In genomic region chr11:563812-564578, GRCh38 we compare ENCODE assay signal across 18 cellular contexts. TPM values are rescaled to one million over a fixed set of nuclear protein-coding genes. Genes with fewer than 3 reads are reported as not detected.
DNase-seq lines count a peak whose midpoint lies in the region; ATAC-seq and TF ChIP-seq lines count a peak whose summit lies in the region.
"Had no signal": no experiment of that assay in that cellular context is flagged by ENCODE, and none has a peak within 500 bp of the region (broad histone marks: within the 10 kb centered on the region; RNA-seq: fewer than 3 reads in every experiment).

No MANE protein-coding gene starts in this region.

- no peak overlapping the region for H4K5ac ChIP-seq in mesendoderm (ENCODE audit: low read length)

- H3K4me3 ChIP-seq in tibial nerve = no peak overlapping the region
- no peak overlapping the region for H3K4me3 ChIP-seq in mesendoderm (ENCODE audit: low read length)
- H3K4me3 ChIP-seq: MG63, SJCRH30, upper lobe of right lung had no signal

- no peaks in the 10 kb centered on the region for H3K36me3 ChIP-seq in tibial nerve
- H3K36me3 ChIP-seq in mesendoderm (ENCODE audit: control insufficient read depth, insufficient read depth, low read length) = no peaks in the 10 kb centered on the region
- H3K36me3 ChIP-seq: MG63, SJCRH30, upper lobe of right lung had no signal

- H3K36me3 Mint-ChIP-seq in activated naive CD4-positive, alpha-beta T cell treated with anti-CD3 and anti-CD28 coated beads, Interleukin-2, amount 10 ng/mL, durations not matched to agents 7 days and 5 days = peaks cover 16% of the 10 kb centered on the region
- peaks cover 0 to 5% of the 10 kb centered on the region in 2 donors for H3K36me3 Mint-ChIP-seq in activated naive CD4-positive, alpha-beta T cell treated with anti-CD3 and anti-CD28 coated beads, Interleukin-2, amount 50 U/mL, for 72 hours
- H3K36me3 Mint-ChIP-seq in type B pancreatic cell = no peaks in the 10 kb centered on the region

- intact Hi-C loops in left colon (cut with DNase I, micrococcal nuclease) = no loop called here

- no peak overlapping the region for H3K27ac ChIP-seq in tibial nerve
- no peak overlapping the region for H3K27ac ChIP-seq in mesendoderm (ENCODE audit: low read depth, low read length)
- H3K27ac ChIP-seq: SJCRH30, upper lobe of right lung had no signal

- no peak for DNase-seq in activated naive CD4-positive, alpha-beta T cell treated with anti-CD3 and anti-CD28 coated beads, Interleukin-2, amount 10 ng/mL, durations not matched to agents 7 days and 5 days
- DNase-seq in activated naive CD4-positive, alpha-beta T cell treated with anti-CD3 and anti-CD28 coated beads, Interleukin-2, amount 50 U/mL, for 72 hours (ENCODE audit: low spot score in 2 of 2) = no peak
- DNase-seq in islet precursor cell (peak; percentile 79), type B pancreatic cell (ENCODE audit: extremely low spot score, unreplicated experiment) (peak; percentile 72), tibial nerve (ENCODE audit: low spot score in 2 of 2) (no peak), mesendoderm (no peak), left colon (no peak)
- DNase-seq: ACHN; activated CD4-positive, CD25-positive, alpha-beta regulatory T cell treated with anti-CD3 and anti-CD28 coated beads, Interleukin-2, amount 50 U/mL, for 72 hours; EL; MG63; naive thymus-derived CD4-positive, alpha-beta T cell; NCI-H1694 treated with DMSO at 0.1 percent for 48 hours; NCI-H446; SJCRH30 had no signal

- H3K4me1 ChIP-seq in tibial nerve (peaks cover 0 to 36% (median 12%) of the 10 kb centered on the region in 4 donors), mesendoderm (ENCODE audit: control insufficient read depth, low read depth, low read length) (peaks cover 2% of the 10 kb centered on the region)

- peaks cover 37% of the 10 kb centered on the region for H3K4me1 Mint-ChIP-seq in activated naive CD4-positive, alpha-beta T cell treated with anti-CD3 and anti-CD28 coated beads, Interleukin-2, amount 10 ng/mL, durations not matched to agents 7 days and 5 days
- peaks cover 5% of the 10 kb centered on the region for H3K4me1 Mint-ChIP-seq in type B pancreatic cell (ENCODE audit: unreplicated experiment)

- ATAC-seq in activated naive CD4-positive, alpha-beta T cell treated with anti-CD3 and anti-CD28 coated beads, Interleukin-2, amount 50 U/mL, for 72 hours = no peak
- no peak for ATAC-seq in left colon
- ATAC-seq: naive thymus-derived CD4-positive, alpha-beta T cell; upper lobe of right lung had no signal

- no peak overlapping the region for H2BK120ac ChIP-seq in mesendoderm (ENCODE audit: low read depth, low read length)

- CTCF ChIA-PET in activated naive CD4-positive, alpha-beta T cell treated with anti-CD3 and anti-CD28 coated beads, Interleukin-2, amount 10 ng/mL, durations not matched to agents 7 days and 5 days (lab: Charles Lee) = no interaction called here

- TF ChIP-seq CTCF in type B pancreatic cell (conservative IDR thresholded peaks at IDR 0.05) (no peak), tibial nerve (IDR thresholded peaks at IDR 0.05) (no peak)

- no peak overlapping the region for H2BK5ac ChIP-seq in mesendoderm (ENCODE audit: low read length)

- H3K56ac ChIP-seq in mesendoderm (ENCODE audit: low read length) = no peak overlapping the region

- H2AK5ac ChIP-seq in mesendoderm (ENCODE audit: low read length) = no peak overlapping the region

- H3K4ac ChIP-seq in mesendoderm (ENCODE audit: low read depth, low read length) = no peak overlapping the region

- 77 to 80% methylated on average over 8 to 11 of the region's 12 CpGs for WGBS in tibial nerve, 2 donors
- WGBS in mesendoderm (ENCODE audit: extremely low coverage, insufficient coverage, low lambda C conversion rate) = no CpG with 5 or more reads among the region's 12 CpGs

- H3K27me3 Mint-ChIP-seq in activated naive CD4-positive, alpha-beta T cell treated with anti-CD3 and anti-CD28 coated beads, Interleukin-2, amount 10 ng/mL, durations not matched to agents 7 days and 5 days = peaks cover 10% of the 10 kb centered on the region
- peaks cover 4% of the 10 kb centered on the region for H3K27me3 Mint-ChIP-seq in type B pancreatic cell
- H3K27me3 Mint-ChIP-seq: naive thymus-derived CD4-positive, alpha-beta T cell; progenitor cell of endocrine pancreas had no signal

- 0 out of 2 replicates have a peak, but pooled peaks have one; percentile 30 for TF ChIP-seq POLR2A in Raji (IDR thresholded peaks at IDR 0.05; ENCODE audit: insufficient read depth, low read depth, low read length)
- TF ChIP-seq POLR2A in tibial nerve (IDR thresholded peaks at IDR 0.05) = no peak

- no peak overlapping the region for H3K4me2 ChIP-seq in mesendoderm (ENCODE audit: low read length)

- H3K9me3 ChIP-seq in tibial nerve = no peaks in the 10 kb centered on the region
- H3K9me3 ChIP-seq: MG63, SJCRH30, upper lobe of right lung had no signal

- H3K9me3 Mint-ChIP-seq in activated naive CD4-positive, alpha-beta T cell treated with anti-CD3 and anti-CD28 coated beads, Interleukin-2, amount 10 ng/mL, durations not matched to agents 7 days and 5 days = no peaks in the 10 kb centered on the region
- H3K9me3 Mint-ChIP-seq in activated naive CD4-positive, alpha-beta T cell treated with anti-CD3 and anti-CD28 coated beads, Interleukin-2, amount 50 U/mL, for 72 hours = no peaks in the 10 kb centered on the region
- no peaks in the 10 kb centered on the region for H3K9me3 Mint-ChIP-seq in type B pancreatic cell
- H3K9me3 Mint-ChIP-seq: naive thymus-derived CD4-positive, alpha-beta T cell had no signal

- no peak overlapping the region for H3K18ac ChIP-seq in mesendoderm (ENCODE audit: low read length)

- no peak overlapping the region for H3K9ac ChIP-seq in mesendoderm (ENCODE audit: low read length)

- peak overlapping the region; percentile 52 for H3K27ac Mint-ChIP-seq in activated naive CD4-positive, alpha-beta T cell treated with anti-CD3 and anti-CD28 coated beads, Interleukin-2, amount 10 ng/mL, durations not matched to agents 7 days and 5 days
- no peak overlapping the region for H3K27ac Mint-ChIP-seq in activated naive CD4-positive, alpha-beta T cell treated with anti-CD3 and anti-CD28 coated beads, Interleukin-2, amount 50 U/mL, for 72 hours
- H3K27ac Mint-ChIP-seq in type B pancreatic cell = peak overlapping the region; percentile 90
- H3K27ac Mint-ChIP-seq: progenitor cell of endocrine pancreas had no signal

- H3K79me2 ChIP-seq in mesendoderm (ENCODE audit: control insufficient read depth, insufficient read depth, low read length) = no peaks in the 10 kb centered on the region

- H3K79me1 ChIP-seq in mesendoderm (ENCODE audit: low read length) = peaks cover 2% of the 10 kb centered on the region

- H3K27me3 ChIP-seq in tibial nerve = peaks cover 0 to 15% of the 10 kb centered on the region in 2 donors
- H3K27me3 ChIP-seq in mesendoderm (ENCODE audit: insufficient read depth, low read length, poor library complexity) = no peaks in the 10 kb centered on the region
- H3K27me3 ChIP-seq: MG63, SJCRH30 had no signal

- no peak for TF ChIP-seq EP300 in tibial nerve (IDR thresholded peaks at IDR 0.05)

- H3K23ac ChIP-seq in mesendoderm (ENCODE audit: low read length) = no peak overlapping the region

- H4K8ac ChIP-seq in mesendoderm (ENCODE audit: low read depth, low read length) = no peak overlapping the region

- H3K4me3 Mint-ChIP-seq in activated naive CD4-positive, alpha-beta T cell treated with anti-CD3 and anti-CD28 coated beads, Interleukin-2, amount 10 ng/mL, durations not matched to agents 7 days and 5 days = no peak overlapping the region
- H3K4me3 Mint-ChIP-seq in type B pancreatic cell = peak overlapping the region; percentile 77

- H2BK15ac ChIP-seq in mesendoderm (replicated peaks; ENCODE audit: low read depth) = no peak overlapping the region

RNA-seq across cellular contexts. Expression of gene RASSF7, which starts 3.2 kb away (rescaled TPM):
- total RNA-seq in activated naive CD4-positive, alpha-beta T cell treated with anti-CD3 and anti-CD28 coated beads, Interleukin-2, amount 50 U/mL, for 72 hours = 10 to 100 TPM; 13.3 to 17.5 TPM
- 35.7 and 75.8 TPM in 2 replicates for total RNA-seq in type B pancreatic cell (ENCODE audit: low replicate concordance)
- total RNA-seq in tibial nerve = 10 to 100 TPM; 21.0 to 25.6 (median 23.1) TPM
- 5.6 TPM for polyA plus RNA-seq in mesendoderm (2013, experiment 1 of 2)
- 6.5 TPM for polyA plus RNA-seq in mesendoderm (2013, experiment 2 of 2)
- total RNA-seq in left colon = 100 to 1,000 TPM in 1 of 2 donors, 10 to 100 TPM in 1; 90.9 to 117 TPM

RNA-seq across cellular contexts. Expression of gene LMNTD2, which starts 3.5 kb away (rescaled TPM):
- total RNA-seq in activated naive CD4-positive, alpha-beta T cell treated with anti-CD3 and anti-CD28 coated beads, Interleukin-2, amount 50 U/mL, for 72 hours = 1 to 10 TPM; 5.1 to 5.8 TPM
- 6.7 and 7.2 TPM in 2 replicates for total RNA-seq in type B pancreatic cell (ENCODE audit: low replicate concordance)
- 1 to 10 TPM; 1.3 to 5.9 (median 3.2) TPM for total RNA-seq in tibial nerve
- 0.56 TPM for polyA plus RNA-seq in mesendoderm (2013, experiment 1 of 2)
- 0.49 TPM for polyA plus RNA-seq in mesendoderm (2013, experiment 2 of 2)
- 10 to 100 TPM; 13.6 to 15.3 TPM for total RNA-seq in left colon

RNA-seq across cellular contexts. Expression of gene PHRF1, which starts 12.3 kb away (rescaled TPM):
- 10 to 100 TPM; 37.3 to 47.1 TPM for total RNA-seq in activated naive CD4-positive, alpha-beta T cell treated with anti-CD3 and anti-CD28 coated beads, Interleukin-2, amount 50 U/mL, for 72 hours
- total RNA-seq in type B pancreatic cell (ENCODE audit: low replicate concordance) (38.7 and 40.8 TPM in 2 replicates), tibial nerve (10 to 100 TPM; 27.1 to 49.2 (median 34.9) TPM), left colon (10 to 100 TPM; 31.0 to 33.0 TPM)
- 19.1 TPM for polyA plus RNA-seq in mesendoderm (2013, experiment 1 of 2)
- polyA plus RNA-seq in mesendoderm (2013, experiment 2 of 2) = 18.6 TPM

RNA-seq across cellular contexts. Expression of gene LRRC56, which starts 26.7 kb away (rescaled TPM):
- total RNA-seq in activated naive CD4-positive, alpha-beta T cell treated with anti-CD3 and anti-CD28 coated beads, Interleukin-2, amount 50 U/mL, for 72 hours = 1 to 10 TPM; 1.7 to 2.8 TPM
- total RNA-seq in type B pancreatic cell (ENCODE audit: low replicate concordance) (1.7 and 1.8 TPM in 2 replicates), tibial nerve (1 to 10 TPM in 1 of 4 donors, under 1 TPM in 2, not detected in 1; 0.22 to 1.4 (median 0.60) TPM), left colon (1 to 10 TPM; 3.7 to 4.7 TPM)
- polyA plus RNA-seq in mesendoderm (2013, experiment 1 of 2) = 0.37 TPM
- polyA plus RNA-seq in mesendoderm (2013, experiment 2 of 2) = 0.35 TPM

RNA-seq across cellular contexts. Expression of gene HRAS, which starts 28.6 kb away (rescaled TPM):
- 10 to 100 TPM; 29.9 to 38.6 TPM for total RNA-seq in activated naive CD4-positive, alpha-beta T cell treated with anti-CD3 and anti-CD28 coated beads, Interleukin-2, amount 50 U/mL, for 72 hours
- total RNA-seq in type B pancreatic cell (ENCODE audit: low replicate concordance) = 54.6 and 63.1 TPM in 2 replicates
- 10 to 100 TPM; 64.3 to 71.1 (median 68.1) TPM for total RNA-seq in tibial nerve
- 37.4 TPM for polyA plus RNA-seq in mesendoderm (2013, experiment 1 of 2)
- 38.7 TPM for polyA plus RNA-seq in mesendoderm (2013, experiment 2 of 2)
- 10 to 100 TPM; 42.3 to 58.1 TPM for total RNA-seq in left colon

Comparison
In these comparisons a context has a peak if more than half of its experiments do, and no peak if none do; other contexts are left out.
1. H3K27ac Mint-ChIP-seq: peak in activated naive CD4-positive, alpha-beta T cell treated with anti-CD3 and anti-CD28 coated beads, Interleukin-2, amount 10 ng/mL, durations not matched to agents 7 days and 5 days (single experiment) and type B pancreatic cell (single experiment); none in activated naive CD4-positive, alpha-beta T cell treated with anti-CD3 and anti-CD28 coated beads, Interleukin-2, amount 50 U/mL, for 72 hours (0 of 2).
2. DNase-seq: peak in islet precursor cell (single experiment) and type B pancreatic cell (single experiment); none in activated naive CD4-positive, alpha-beta T cell treated with anti-CD3 and anti-CD28 coated beads, Interleukin-2, amount 10 ng/mL, durations not matched to agents 7 days and 5 days (single experiment), activated naive CD4-positive, alpha-beta T cell treated with anti-CD3 and anti-CD28 coated beads, Interleukin-2, amount 50 U/mL, for 72 hours (0 of 2), tibial nerve (0 of 2), mesendoderm (single experiment) and left colon (0 of 2).